ENCODE assay signal across 24 cellular contexts in the genomic region with DNA sequence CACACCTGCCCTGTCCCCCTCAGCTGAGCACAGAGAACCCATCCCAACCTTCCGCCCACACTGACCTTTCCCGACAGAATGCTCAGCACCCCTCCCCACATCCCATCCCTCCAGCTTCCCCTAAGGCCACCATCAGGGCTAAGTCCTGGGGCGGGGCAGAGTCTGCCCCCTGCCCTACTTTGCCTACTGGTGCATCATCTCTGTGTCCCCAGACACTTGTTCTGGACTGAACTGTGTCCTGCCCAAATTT.
"Had no signal": no experiment of that assay in that cellular context is flagged by ENCODE, and none has a peak within 500 bp of the region (broad histone marks: within the 10 kb centered on the region; RNA-seq: fewer than 3 reads in every experiment).

No MANE protein-coding gene starts in this region.

- H3K27me3 ChIP-seq: brain microvascular endothelial cell, dorsolateral prefrontal cortex had no signal

- H3K4me3 ChIP-seq: coronary artery, dorsolateral prefrontal cortex had no signal

- DNase-seq: activated CD4-positive, alpha-beta memory T cell treated with anti-CD3 and anti-CD28 coated beads, Interleukin-2, amount 10 ng/mL, durations not matched to agents 7 days and 5 days; activated CD4-positive, alpha-beta T cell treated with anti-CD3 and anti-CD28 coated beads for 1 hour; activated CD4-positive, alpha-beta T cell treated with anti-CD3 and anti-CD28 coated beads for 4 hours; activated CD4-positive, alpha-beta T cell treated with anti-CD3 and anti-CD28 coated beads, Interleukin-2, amount 10 ng/mL, durations not matched to agents 7 days and 5 days; activated CD4-positive, alpha-beta T cell treated with anti-CD3 and anti-CD28 coated beads, Interleukin-2, amount 50 U/mL, for 4 hours; activated CD8-positive, alpha-beta memory T cell treated with anti-CD3 and anti-CD28 coated beads, Interleukin-2, amount 50 U/mL, for 48 hours; activated effector memory CD4-positive, alpha-beta T cell treated with Interleukin-2 at 50 U/mL for 16 hours; activated gamma-delta T cell treated with Interleukin-2 at 50 U/mL for 16 hours; activated naive CD4-positive, alpha-beta T cell treated with anti-CD3 and anti-CD28 coated beads, Interleukin-2, amount 50 U/mL, for 16 hours; activated naive CD4-positive, alpha-beta T cell treated with Interleukin-2 at 50 U/mL for 16 hours; activated T-cell treated with anti-CD3 and anti-CD28 coated beads for 4 hours; activated T-cell treated with anti-CD3 and anti-CD28 coated beads, Interleukin-2, amount 50 U/mL, for 24 hours; activated T-cell treated with anti-CD3 and anti-CD28 coated beads, Interleukin-2, amount 50 U/mL, for 72 hours; amniotic stem cell; anterior cingulate cortex; brain microvascular endothelial cell; effector memory CD4-positive, alpha-beta T cell; endodermal cell; foreskin fibroblast; T-helper 2 cell had no signal

- H3K36me3 ChIP-seq: brain microvascular endothelial cell had no signal

- H3K27ac ChIP-seq: brain microvascular endothelial cell, coronary artery had no signal

- ATAC-seq: activated T-cell treated with anti-CD3 and anti-CD28 coated beads, Interleukin-2, amount 50 U/mL, for 72 hours; esophagus mucosa; WTC11 had no signal
